In genomic region chr6:106830930-106831329, GRCh38 we compare ENCODE assay signal across 39 cellular contexts.
"Had no signal": no experiment of that assay in that cellular context is flagged by ENCODE, and none has a peak within 500 bp of the region (broad histone marks: within the 10 kb centered on the region; RNA-seq: fewer than 3 reads in every experiment).

No MANE protein-coding gene starts in this region.

- H3K36me3 Mint-ChIP-seq: activated CD4-positive, alpha-beta memory T cell treated with anti-CD3 and anti-CD28 coated beads for 36 hours; activated naive CD4-positive, alpha-beta T cell treated with anti-CD3 and anti-CD28 coated beads, Interleukin-2, amount 50 U/mL, for 72 hours; activated naive CD8-positive, alpha-beta T cell treated with anti-CD3 and anti-CD28 coated beads for 36 hours; brain had no signal

- H3K4me3 Mint-ChIP-seq: activated B cell treated with CpG ODN at 0.5 μM for 24 hours; activated CD4-positive, alpha-beta memory T cell treated with anti-CD3 and anti-CD28 coated beads for 36 hours; activated CD4-positive, alpha-beta T cell treated with anti-CD3 and anti-CD28 coated beads, Interleukin-2, amount 10 ng/mL, durations not matched to agents 24 days and 14 days; activated CD8-positive, alpha-beta T cell treated with anti-CD3 and anti-CD28 coated beads for 36 hours; activated naive CD4-positive, alpha-beta T cell treated with anti-CD3 and anti-CD28 coated beads for 36 hours; activated naive CD8-positive, alpha-beta T cell treated with anti-CD3 and anti-CD28 coated beads for 36 hours; activated T-cell treated with anti-CD3 and anti-CD28 coated beads, Interleukin-2, amount 50 U/mL, for 4 hours; activated T-cell treated with anti-CD3 and anti-CD28 coated beads, Interleukin-2, amount 50 U/mL, for 72 hours; activated T-helper 1 cell treated with anti-CD3 and anti-CD28 coated beads, Interleukin-12 subunit alpha, Interleukin-12 subunit beta, Interleukin-2, Interleukin-4 antibody, amounts not matched to agents 30 ng/mL and 10 ng/mL and 1 ng/mL, durations not matched to agents 14 hours and 24 hours and 36 hours; activated T-helper 17 cell treated with anti-CD3 and anti-CD28 coated beads, Interleukin-2, amount 50 U/mL, for 72 hours; brain; central memory CD8-positive, alpha-beta T cell; T-helper 1 cell treated with Interleukin-12 subunit alpha and Interleukin-12 subunit beta and Interleukin-4 antibody, amounts not matched to agents 30 μg/mL and 1 μg/mL, for 36 hours; T-helper 2 cell treated with Interferon-gamma antibody and Interleukin-4, amounts not matched to agents 5 μg/mL and 100 μg/mL, for 36 hours had no signal

- H3K9me3 ChIP-seq: adrenal gland had no signal

- FAIRE-seq: bronchial epithelial cell, TTC549 had no signal

- H3K27me3 ChIP-seq: adrenal gland, ascending aorta, cardiac muscle cell had no signal

- H3K27me3 Mint-ChIP-seq: activated B cell treated with CpG ODN at 0.5 μM for 24 hours; activated CD4-positive, alpha-beta memory T cell treated with anti-CD3 and anti-CD28 coated beads for 36 hours had no signal

- H3K27ac ChIP-seq: adrenal gland, ascending aorta, cardiac muscle cell, VCaP had no signal

- H3K36me3 ChIP-seq: adrenal gland, ascending aorta, cardiac muscle cell had no signal

- ATAC-seq: activated CD8-positive, alpha-beta T cell treated with anti-CD3 and anti-CD28 coated beads for 36 hours; activated naive CD4-positive, alpha-beta T cell treated with anti-CD3 and anti-CD28 coated beads, Interleukin-2, amount 50 U/mL, for 72 hours; activated T-cell treated with anti-CD3 and anti-CD28 coated beads, Interleukin-2, amount 50 U/mL, for 4 hours; activated T-cell treated with anti-CD3 and anti-CD28 coated beads, Interleukin-2, amount 50 U/mL, for 72 hours; activated T-helper 17 cell treated with anti-CD3 and anti-CD28 coated beads, Interleukin-2, amount 50 U/mL, for 72 hours had no signal

- H3K4me3 ChIP-seq: adrenal gland, ascending aorta, cardiac muscle cell had no signal

- H3K27ac Mint-ChIP-seq: activated B cell treated with CpG ODN at 0.5 μM for 24 hours; activated CD4-positive, alpha-beta memory T cell treated with anti-CD3 and anti-CD28 coated beads for 36 hours; activated CD4-positive, alpha-beta T cell treated with anti-CD3 and anti-CD28 coated beads, Interleukin-2, amount 10 ng/mL, durations not matched to agents 24 days and 14 days; activated CD8-positive, alpha-beta T cell treated with anti-CD3 and anti-CD28 coated beads for 36 hours; activated naive CD4-positive, alpha-beta T cell treated with anti-CD3 and anti-CD28 coated beads for 36 hours; activated naive CD4-positive, alpha-beta T cell treated with anti-CD3 and anti-CD28 coated beads, Interleukin-2, amount 50 U/mL, for 72 hours; activated naive CD8-positive, alpha-beta T cell treated with anti-CD3 and anti-CD28 coated beads for 36 hours; activated T-cell treated with anti-CD3 and anti-CD28 coated beads, Interleukin-2, amount 50 U/mL, for 72 hours; activated T-helper 1 cell treated with anti-CD3 and anti-CD28 coated beads, Interleukin-12 subunit alpha, Interleukin-12 subunit beta, Interleukin-2, Interleukin-4 antibody, amounts not matched to agents 30 ng/mL and 10 ng/mL and 1 ng/mL, durations not matched to agents 14 hours and 24 hours and 36 hours; activated T-helper 17 cell treated with anti-CD3 and anti-CD28 coated beads, Interleukin-2, amount 50 U/mL, for 72 hours; brain; T-helper 1 cell treated with Interleukin-12 subunit alpha and Interleukin-12 subunit beta and Interleukin-4 antibody, amounts not matched to agents 30 μg/mL and 1 μg/mL, for 36 hours; T-helper 2 cell treated with Interferon-gamma antibody and Interleukin-4, amounts not matched to agents 5 μg/mL and 100 μg/mL, for 36 hours had no signal

- DNase-seq: activated B cell treated with CpG ODN at 0.5 μM for 24 hours; activated CD4-positive, alpha-beta memory T cell treated with anti-CD3 and anti-CD28 coated beads for 36 hours; activated CD4-positive, alpha-beta T cell treated with anti-CD3 and anti-CD28 coated beads for 4 hours; activated CD4-positive, alpha-beta T cell treated with anti-CD3 and anti-CD28 coated beads, Interleukin-2, amount 10 ng/mL, durations not matched to agents 24 days and 14 days; activated CD4-positive, alpha-beta T cell treated with anti-CD3 and anti-CD28 coated beads, Interleukin-2, amount 50 U/mL, for 1 hour; activated CD4-positive, alpha-beta T cell treated with anti-CD3 and anti-CD28 coated beads, Interleukin-2, amount 50 U/mL, for 4 hours; activated CD4-positive, CD25-positive, alpha-beta regulatory T cell treated with anti-CD3 and anti-CD28 coated beads, Interleukin-2, amount 50 U/mL, for 72 hours; activated CD8-positive, alpha-beta memory T cell treated with anti-CD3 and anti-CD28 coated beads, Interleukin-2, amount 50 U/mL, for 4 hours; activated CD8-positive, alpha-beta T cell treated with anti-CD3 and anti-CD28 coated beads for 36 hours; activated effector memory CD4-positive, alpha-beta T cell treated with anti-CD3 and anti-CD28 coated beads, Interleukin-2, amount 50 U/mL, for 16 hours; activated gamma-delta T cell treated with Interleukin-2 at 50 U/mL for 16 hours; activated naive CD4-positive, alpha-beta T cell; activated naive CD4-positive, alpha-beta T cell treated with anti-CD3 and anti-CD28 coated beads for 36 hours; activated naive CD4-positive, alpha-beta T cell treated with anti-CD3 and anti-CD28 coated beads, Interleukin-2, amount 50 U/mL, for 16 hours; activated naive CD8-positive, alpha-beta T cell treated with anti-CD3 and anti-CD28 coated beads for 36 hours; activated T-cell treated with anti-CD3 and anti-CD28 coated beads for 4 hours; activated T-cell treated with anti-CD3 and anti-CD28 coated beads, Interleukin-2, amount 50 U/mL, for 1 hour; activated T-cell treated with anti-CD3 and anti-CD28 coated beads, Interleukin-2, amount 50 U/mL, for 4 hours; activated T-cell treated with anti-CD3 and anti-CD28 coated beads, Interleukin-2, amount 50 U/mL, for 72 hours; adrenal gland; amniotic stem cell; anterior cingulate cortex; caudate nucleus; cerebellar nuclear complex; T-helper 1 cell; T-helper 2 cell; T-helper 9 cell had no signal

- H3K9me3 Mint-ChIP-seq: activated CD4-positive, alpha-beta memory T cell treated with anti-CD3 and anti-CD28 coated beads for 36 hours; activated CD4-positive, alpha-beta T cell treated with anti-CD3 and anti-CD28 coated beads, Interleukin-2, amount 10 ng/mL, durations not matched to agents 24 days and 14 days; activated CD8-positive, alpha-beta T cell treated with anti-CD3 and anti-CD28 coated beads for 36 hours; activated naive CD4-positive, alpha-beta T cell treated with anti-CD3 and anti-CD28 coated beads, Interleukin-2, amount 50 U/mL, for 72 hours; activated T-cell treated with anti-CD3 and anti-CD28 coated beads, Interleukin-2, amount 50 U/mL, for 4 hours; activated T-helper 1 cell treated with anti-CD3 and anti-CD28 coated beads, Interleukin-12 subunit alpha, Interleukin-12 subunit beta, Interleukin-2, Interleukin-4 antibody, amounts not matched to agents 30 ng/mL and 10 ng/mL and 1 ng/mL, durations not matched to agents 14 hours and 24 hours and 36 hours; activated T-helper 17 cell treated with anti-CD3 and anti-CD28 coated beads, Interleukin-2, amount 50 U/mL, for 72 hours; central memory CD8-positive, alpha-beta T cell; T-helper 1 cell treated with Interleukin-12 subunit alpha and Interleukin-12 subunit beta and Interleukin-4 antibody, amounts not matched to agents 30 μg/mL and 1 μg/mL, for 36 hours; T-helper 2 cell treated with Interferon-gamma antibody and Interleukin-4, amounts not matched to agents 5 μg/mL and 100 μg/mL, for 36 hours had no signal

- H3K4me1 ChIP-seq: adrenal gland, ascending aorta had no signal

- H3K4me1 Mint-ChIP-seq: activated B cell treated with CpG ODN at 0.5 μM for 24 hours; activated CD4-positive, alpha-beta T cell treated with anti-CD3 and anti-CD28 coated beads, Interleukin-2, amount 10 ng/mL, durations not matched to agents 24 days and 14 days; activated naive CD8-positive, alpha-beta T cell treated with anti-CD3 and anti-CD28 coated beads for 36 hours; activated T-helper 17 cell treated with anti-CD3 and anti-CD28 coated beads, Interleukin-2, amount 50 U/mL, for 72 hours; brain; central memory CD8-positive, alpha-beta T cell had no signal
